In genomic region chr13:97211357-97211756, GRCh38 we compare ENCODE assay signal across 1 cellular context.
TF ChIP-seq lines count a peak whose summit lies in the region.

No MANE protein-coding gene starts in this region.

TF ChIP-seq in IMR-90, 13 proteins besides CTCF, POLR2A, EP300 and RAD21 (continued from another document):
- TF ChIP-seq MXI1 (IDR thresholded peaks at IDR 0.05; ENCODE audit: borderline replicate concordance, low read depth, low read length) (no peak), SMC3 (IDR thresholded peaks at IDR 0.05; ENCODE audit: low read depth, low read length) (no peak), NFE2L2 (IDR thresholded peaks at IDR 0.05; ENCODE audit: low read depth, low read length) (no peak), CEBPB (IDR thresholded peaks at IDR 0.05; ENCODE audit: low read depth, low read length) (no peak), MAZ (IDR thresholded peaks at IDR 0.05; ENCODE audit: borderline replicate concordance, low read depth, low read length) (no peak)
- TF ChIP-seq, protein P1, sequence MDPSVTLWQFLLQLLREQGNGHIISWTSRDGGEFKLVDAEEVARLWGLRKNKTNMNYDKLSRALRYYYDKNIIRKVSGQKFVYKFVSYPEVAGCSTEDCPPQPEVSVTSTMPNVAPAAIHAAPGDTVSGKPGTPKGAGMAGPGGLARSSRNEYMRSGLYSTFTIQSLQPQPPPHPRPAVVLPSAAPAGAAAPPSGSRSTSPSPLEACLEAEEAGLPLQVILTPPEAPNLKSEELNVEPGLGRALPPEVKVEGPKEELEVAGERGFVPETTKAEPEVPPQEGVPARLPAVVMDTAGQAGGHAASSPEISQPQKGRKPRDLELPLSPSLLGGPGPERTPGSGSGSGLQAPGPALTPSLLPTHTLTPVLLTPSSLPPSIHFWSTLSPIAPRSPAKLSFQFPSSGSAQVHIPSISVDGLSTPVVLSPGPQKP (IDR thresholded peaks at IDR 0.05; ENCODE audit: borderline replicate concordance, low read depth, low read length): no peak
